21 cellular contexts compared by ENCODE assay signal in genomic region chr21:34100337-34100736, GRCh38.
"Had no signal": no experiment of that assay in that cellular context is flagged by ENCODE, and none has a peak within 500 bp of the region (broad histone marks: within the 10 kb centered on the region; RNA-seq: fewer than 3 reads in every experiment).

No MANE protein-coding gene starts in this region.

- H3K27ac Mint-ChIP-seq: immature natural killer cell, nephron progenitor cell had no signal

- H3K4me3 Mint-ChIP-seq: immature natural killer cell; naive thymus-derived CD4-positive, alpha-beta T cell; nephron progenitor cell had no signal

- H3K9me3 ChIP-seq: gastrocnemius medialis, heart right ventricle, left lung, right atrium auricular region, sigmoid colon, stomach had no signal

- FAIRE-seq: endometrium, keratinocyte had no signal

- DNase-seq: effector CD8-positive, alpha-beta T cell; gastrocnemius medialis; heart right ventricle; hypothalamus; immature natural killer cell; left lung; naive thymus-derived CD4-positive, alpha-beta T cell; nephron progenitor cell; sigmoid colon; stimulated activated CD4-positive, alpha-beta T cell treated with anti-CD3 and anti-CD28 coated beads, Interleukin-2, amount 100 ng/mL, for 24 hours; stimulated activated CD4-positive, alpha-beta T cell treated with anti-CD3 and anti-CD28 coated beads, Interleukin-4, amount 100 ng/mL, for 4 hours; stimulated activated naive CD4-positive, alpha-beta T cell; stomach; substantia nigra; trophoblast cell had no signal

- H3K27me3 Mint-ChIP-seq: naive thymus-derived CD4-positive, alpha-beta T cell had no signal

- H3K27ac ChIP-seq: coronary artery, gastrocnemius medialis, heart right ventricle, left lung, right atrium auricular region, skin epidermis had no signal

- H3K4me3 ChIP-seq: coronary artery, gastrocnemius medialis, heart right ventricle, left lung, lung, right atrium auricular region, sigmoid colon, skin epidermis, stomach had no signal

- ATAC-seq: gastrocnemius medialis; left lung; naive thymus-derived CD4-positive, alpha-beta T cell had no signal

- H3K27me3 ChIP-seq: gastrocnemius medialis, heart right ventricle, left lung, right atrium auricular region, sigmoid colon, stomach had no signal

- H3K9me3 Mint-ChIP-seq: immature natural killer cell, nephron progenitor cell had no signal
